15 cellular contexts compared by ENCODE assay signal in the genomic region with DNA sequence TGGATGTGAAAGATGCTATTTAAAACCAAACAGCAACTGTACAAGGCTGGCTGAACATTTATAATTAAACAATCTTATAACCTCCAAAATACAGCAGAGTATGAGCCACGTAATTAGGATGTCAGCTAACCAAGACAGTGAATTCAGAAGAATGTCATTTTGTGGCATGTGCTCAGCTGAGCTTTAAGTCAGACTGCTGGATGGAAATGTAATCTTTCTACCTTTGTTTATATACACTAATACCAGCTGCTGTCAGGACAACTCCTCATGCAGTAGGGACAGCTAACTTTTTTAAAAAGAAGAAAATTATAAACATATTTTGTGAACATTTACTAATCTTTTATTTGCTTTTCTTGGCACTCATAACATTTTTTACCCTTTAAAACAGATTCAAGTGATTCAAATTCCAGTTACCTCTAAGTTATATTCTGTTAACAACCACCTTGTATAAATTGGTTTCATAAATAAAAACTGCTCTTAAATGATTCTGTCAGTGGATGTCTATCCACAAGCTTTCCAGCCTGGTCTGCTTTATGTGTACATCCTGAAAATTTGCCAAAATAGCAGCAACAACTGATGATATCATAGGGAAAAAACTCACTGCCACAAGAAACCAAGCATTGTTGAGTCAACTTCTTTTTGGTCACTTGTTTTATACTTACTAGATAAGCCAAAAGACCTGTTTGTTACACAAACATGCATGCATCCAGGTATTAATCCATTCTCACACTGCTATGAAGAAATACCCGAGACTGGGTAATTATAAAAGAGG. TPM values are rescaled to one million over a fixed set of nuclear protein-coding genes. Genes with fewer than 3 reads are reported as not detected.
DNase-seq lines count a peak whose midpoint lies in the region; ATAC-seq and TF ChIP-seq lines count a peak whose summit lies in the region.
"Had no signal": no experiment of that assay in that cellular context is flagged by ENCODE, and none has a peak within 500 bp of the region (broad histone marks: within the 10 kb centered on the region; RNA-seq: fewer than 3 reads in every experiment).

No MANE protein-coding gene starts in this region.

- intact Hi-C loops in CD4-positive, alpha-beta memory T cell (cut with micrococcal nuclease), result loop anchor here (5.0 kb wide), 1 partner anchor 42 kb away; no protein-coding TSS in a partner anchor

- peaks cover 51 to 54% of the 10 kb centered on the region in 2 donors for H3K36me3 Mint-ChIP-seq in CD4-positive, alpha-beta memory T cell

- CTCF ChIA-PET in CD4-positive, alpha-beta memory T cell (lab: Charles Lee; ENCODE audit: partially characterized antibody), result interaction anchor here (1.3 to 2.9 kb wide), 2 partner anchors 11 to 299 kb away, joined by 3 to 8 read pairs; no protein-coding TSS in a partner anchor

- H3K9me2 ChIP-seq in GM23248 (ENCODE audit: insufficient read depth), result no peaks in the 10 kb centered on the region; the same call in 1 of the 2 replicates

- ATAC-seq in GM21737 (IDR thresholded peaks at IDR 0.05; ENCODE audit: unreplicated experiment), result no peak
- ATAC-seq: stimulated activated naive B cell treated with anti-CD40 and anti-IgM and Interleukin-4, amounts not matched to agents 10 μg/mL and 1 μg/mL and 100 μg/mL, for 72 hours had no signal

- H3K4me1 ChIP-seq in GM23248 (ENCODE audit: insufficient read depth), result peaks cover 14% of the 10 kb centered on the region
- H3K4me1 ChIP-seq in rectal smooth muscle tissue (ENCODE audit: control insufficient read depth, insufficient read depth, low read length), result peaks cover 4% of the 10 kb centered on the region
- peaks cover 2% of the 10 kb centered on the region for H3K4me1 ChIP-seq in CD4-positive, alpha-beta memory T cell (ENCODE audit: insufficient read depth, low read length)

- peak; percentile 96 for DNase-seq in GM23248
- peak; percentile 90 for DNase-seq in amniotic epithelial cell (ENCODE audit: low read depth)
- DNase-seq in fibroblast of pulmonary artery (ENCODE audit: low read depth), result peak; percentile 89
- DNase-seq in CD4-positive, alpha-beta memory T cell, result no peak
- DNase-seq in activated naive CD4-positive, alpha-beta T cell (lab: John Stamatoyannopoulos, UW), result no peak
- DNase-seq in DMS79 treated with DMSO at 0.1 percent for 48 hours (lab: John Stamatoyannopoulos, UW), result no peak
- DNase-seq: activated CD4-positive, alpha-beta T cell treated with anti-CD3 and anti-CD28 coated beads, Interleukin-2, amount 10 ng/mL, durations not matched to agents 7 days and 5 days; activated naive CD4-positive, alpha-beta T cell treated with anti-CD3 and anti-CD28 coated beads, Interleukin-2, amount 10 ng/mL, durations not matched to agents 7 days and 5 days; effector CD4-positive, alpha-beta T cell; NCI-H1417 treated with DMSO at 0.1 percent for 48 hours; NCI-H82; stimulated activated naive B cell treated with anti-CD40 and anti-IgM and Interleukin-4, amounts not matched to agents 10 μg/mL and 1 μg/mL and 100 μg/mL, for 72 hours had no signal

- H4K20me1 ChIP-seq in GM23248 (ENCODE audit: insufficient read depth), result no peaks in the 10 kb centered on the region

- H3K27ac ChIP-seq in GM23248 (peak overlapping the region; percentile 56), rectal smooth muscle tissue (ENCODE audit: low read depth, low read length) (peak overlapping the region; percentile 48)
- no peak overlapping the region for H3K27ac ChIP-seq in CD4-positive, alpha-beta memory T cell (ENCODE audit: low read depth, low read length)

- no peak overlapping the region for H3K4me3 Mint-ChIP-seq in CD4-positive, alpha-beta memory T cell
- H3K4me3 Mint-ChIP-seq: activated CD4-positive, alpha-beta T cell treated with anti-CD3 and anti-CD28 coated beads, Interleukin-2, amount 10 ng/mL, durations not matched to agents 7 days and 5 days; activated naive CD4-positive, alpha-beta T cell treated with anti-CD3 and anti-CD28 coated beads, Interleukin-2, amount 10 ng/mL, durations not matched to agents 7 days and 5 days; nephron; stimulated activated naive B cell treated with anti-CD40 and anti-IgM and Interleukin-4, amounts not matched to agents 10 μg/mL and 1 μg/mL and 100 μg/mL, for 72 hours had no signal

- peaks cover 4% of the 10 kb centered on the region; the same call in 1 of the 2 replicates for H3K36me3 ChIP-seq in GM23248 (ENCODE audit: low read depth)
- no peaks in the 10 kb centered on the region for H3K36me3 ChIP-seq in rectal smooth muscle tissue (ENCODE audit: control insufficient read depth, insufficient read depth, low read length)
- peaks cover 13% of the 10 kb centered on the region for H3K36me3 ChIP-seq in CD4-positive, alpha-beta memory T cell (ENCODE audit: insufficient read depth, low read length)

- H3K9me3 ChIP-seq in GM23248 (ENCODE audit: low read depth), result no peaks in the 10 kb centered on the region
- H3K9me3 ChIP-seq in CD4-positive, alpha-beta memory T cell (ENCODE audit: control insufficient read depth in 1 of 2, low read length in 2 of 2), result no peaks in the 10 kb centered on the region

- POLR2A ChIA-PET in CD4-positive, alpha-beta memory T cell (lab: Charles Lee; ENCODE audit: partially characterized antibody), result interaction anchor here (0.8 to 4.7 kb wide), 2 partner anchors 247 to 249 kb away, joined by 3 to 13 read pairs; no protein-coding TSS in a partner anchor

- H3K4me1 Mint-ChIP-seq in CD4-positive, alpha-beta memory T cell, result peaks cover 10 to 25% (median 10%) of the 10 kb centered on the region in 4 donors
- H3K4me1 Mint-ChIP-seq: nephron had no signal

- no peaks in the 10 kb centered on the region for H3K27me3 Mint-ChIP-seq in CD4-positive, alpha-beta memory T cell
- H3K27me3 Mint-ChIP-seq: activated CD4-positive, alpha-beta T cell treated with anti-CD3 and anti-CD28 coated beads, Interleukin-2, amount 10 ng/mL, durations not matched to agents 7 days and 5 days; activated naive CD4-positive, alpha-beta T cell treated with anti-CD3 and anti-CD28 coated beads, Interleukin-2, amount 10 ng/mL, durations not matched to agents 7 days and 5 days; stimulated activated naive B cell treated with anti-CD40 and anti-IgM and Interleukin-4, amounts not matched to agents 10 μg/mL and 1 μg/mL and 100 μg/mL, for 72 hours had no signal

- peak overlapping the region in 1 of 7 donors; percentile 36 for H3K27ac Mint-ChIP-seq in CD4-positive, alpha-beta memory T cell
- H3K27ac Mint-ChIP-seq: activated CD4-positive, alpha-beta T cell treated with anti-CD3 and anti-CD28 coated beads, Interleukin-2, amount 10 ng/mL, durations not matched to agents 7 days and 5 days; activated naive CD4-positive, alpha-beta T cell treated with anti-CD3 and anti-CD28 coated beads, Interleukin-2, amount 10 ng/mL, durations not matched to agents 7 days and 5 days; nephron; stimulated activated naive B cell treated with anti-CD40 and anti-IgM and Interleukin-4, amounts not matched to agents 10 μg/mL and 1 μg/mL and 100 μg/mL, for 72 hours had no signal

- H3K4me3 ChIP-seq in GM23248 (no peak overlapping the region), fibroblast of pulmonary artery (replicated peaks; ENCODE audit: low read depth, low read length) (no peak overlapping the region), rectal smooth muscle tissue (ENCODE audit: low read length) (no peak overlapping the region)
- no peak overlapping the region for H3K4me3 ChIP-seq in CD4-positive, alpha-beta memory T cell (ENCODE audit: low read length in 2 of 2)

- no peaks in the 10 kb centered on the region for H3K79me2 ChIP-seq in GM23248 (ENCODE audit: insufficient read depth)

- no peaks in the 10 kb centered on the region for H3K9me3 Mint-ChIP-seq in CD4-positive, alpha-beta memory T cell
- H3K9me3 Mint-ChIP-seq: activated CD4-positive, alpha-beta T cell treated with anti-CD3 and anti-CD28 coated beads, Interleukin-2, amount 10 ng/mL, durations not matched to agents 7 days and 5 days; nephron; stimulated activated naive B cell treated with anti-CD40 and anti-IgM and Interleukin-4, amounts not matched to agents 10 μg/mL and 1 μg/mL and 100 μg/mL, for 72 hours had no signal

- no peak overlapping the region for H2AFZ ChIP-seq in GM23248

- TF ChIP-seq CTCF in fibroblast of pulmonary artery (IDR thresholded peaks at IDR 0.05; ENCODE audit: low read length, missing control alignments), result no peak

- H3K4me2 ChIP-seq in GM23248 (ENCODE audit: unreplicated experiment), result peak overlapping the region; percentile 57

- in situ Hi-C loops in GM23248 (cut with MboI), result no loop called here

- H3K9ac ChIP-seq in GM23248 (peak overlapping the region; percentile 19; the same call in 1 of the 2 replicates), rectal smooth muscle tissue (ENCODE audit: low read length) (no peak overlapping the region)

- peaks cover 44% of the 10 kb centered on the region for H3F3A ChIP-seq in GM23248 (ENCODE audit: insufficient read depth)

- H3K27me3 ChIP-seq in GM23248 (replicated peaks; ENCODE audit: insufficient read depth) (no peaks in the 10 kb centered on the region), rectal smooth muscle tissue (ENCODE audit: control insufficient read depth, insufficient read depth, low read length) (no peaks in the 10 kb centered on the region)
- no peaks in the 10 kb centered on the region for H3K27me3 ChIP-seq in CD4-positive, alpha-beta memory T cell (ENCODE audit: insufficient read depth, low read length)

- WGBS in GM23248 (ENCODE audit: low coverage in 1 of 2, low lambda C conversion rate in 2 of 2, missing lambda C conversion rate in 2 of 2), 2 experiments, result 32 to 37% methylated on average over 2 of the region's 2 CpGs

RNA-seq across cellular contexts. Expression of a gene that starts 36.1 kb away (rescaled TPM):
- total RNA-seq in GM23248 (2014; rRNA removed; shearing (Covaris generic)), result 24.1 and 37.9 TPM in 2 replicates
- 23.6 and 26.6 TPM in 2 replicates for polyA plus RNA-seq in GM23248 (2016; fragmentation: Nextera tagmentation; extraction: Ambion mirVana)
- 10 to 100 TPM; 49.3 to 58.3 TPM for total RNA-seq in CD4-positive, alpha-beta memory T cell
- polyA plus RNA-seq in CD4-positive, alpha-beta memory T cell, result 10 to 100 TPM; 39.1 to 51.6 TPM

Comparison
In these comparisons a context has a peak if more than half of its experiments do, and no peak if none do; other contexts are left out.
1. DNase-seq: peak in GM23248 (single experiment), amniotic epithelial cell (single experiment) and fibroblast of pulmonary artery (single experiment); none in CD4-positive, alpha-beta memory T cell (0 of 5), activated naive CD4-positive, alpha-beta T cell (0 of 4) and DMS79 treated with DMSO at 0.1 percent for 48 hours (single experiment).